15 cellular contexts compared by ENCODE assay signal in the genomic region with DNA sequence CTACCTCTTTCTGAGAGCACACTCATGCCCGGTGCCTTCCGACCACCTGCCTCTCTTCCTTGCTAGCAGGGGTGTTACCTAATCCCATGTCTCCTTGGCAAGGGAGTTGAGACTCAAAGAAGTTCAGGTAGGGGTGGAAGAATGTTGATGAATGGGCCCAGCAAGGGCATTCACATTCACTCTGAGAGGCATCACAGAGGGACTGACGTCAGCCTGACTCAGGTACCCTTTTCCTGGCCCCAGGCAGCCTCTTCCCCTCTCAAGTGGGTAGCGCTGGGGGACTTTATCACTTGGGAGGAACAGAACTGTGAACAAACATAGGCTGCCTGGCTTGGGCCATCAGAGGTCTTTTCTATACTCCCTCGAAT. TPM values are rescaled to one million over a fixed set of nuclear protein-coding genes. Genes with fewer than 3 reads are reported as not detected.
DNase-seq lines count a peak whose midpoint lies in the region; ATAC-seq and TF ChIP-seq lines count a peak whose summit lies in the region.
"Had no signal": no experiment of that assay in that cellular context is flagged by ENCODE, and none has a peak within 500 bp of the region (broad histone marks: within the 10 kb centered on the region; RNA-seq: fewer than 3 reads in every experiment).

No MANE protein-coding gene starts in this region.

- no peak overlapping the region for H2AFZ ChIP-seq in GM23338
- H2AFZ ChIP-seq: neural progenitor cell had no signal

- POLR2A ChIA-PET in activated CD4-positive, alpha-beta T cell treated with anti-CD3 and anti-CD28 coated beads for 36 hours (lab: Charles Lee), result interaction anchor here (0.7 kb wide), 1 partner anchor 151 kb away, joined by 4 read pairs; no protein-coding TSS in a partner anchor

- no peak overlapping the region for H3K27ac ChIP-seq in GM23338 (ENCODE audit: low read depth)
- H3K27ac ChIP-seq: breast epithelium, neural progenitor cell, tibial nerve had no signal

- intact Hi-C loops in activated CD4-positive, alpha-beta T cell treated with anti-CD3 and anti-CD28 coated beads for 36 hours (cut with DNase I, micrococcal nuclease), result no loop called here
- intact Hi-C loops in activated CD4-positive, alpha-beta T cell treated with anti-CD3 and anti-CD28 coated beads, Interleukin-2, amount 10 ng/mL, durations not matched to agents 24 days and 14 days (cut with micrococcal nuclease), result no loop called here

- H3K4me1 ChIP-seq in GM23338 (ENCODE audit: insufficient read depth), result peaks cover 6% of the 10 kb centered on the region; the same call in 1 of the 2 replicates
- H3K4me1 ChIP-seq: breast epithelium had no signal

- peaks cover 79% of the 10 kb centered on the region for H3F3A ChIP-seq in GM23338 (replicated peaks; ENCODE audit: low read depth)

- peak overlapping the region; percentile 58 for H3K27ac Mint-ChIP-seq in activated CD4-positive, alpha-beta T cell treated with anti-CD3 and anti-CD28 coated beads for 36 hours
- H3K27ac Mint-ChIP-seq in activated CD4-positive, alpha-beta T cell treated with anti-CD3 and anti-CD28 coated beads, Interleukin-2, amount 10 ng/mL, durations not matched to agents 24 days and 14 days, result no peak overlapping the region
- H3K27ac Mint-ChIP-seq in GM23338, result peak overlapping the region; percentile 44; the same call in 1 of the 2 replicates
- peak overlapping the region in 3 of 5 experiments; percentile 53 to 99 (median 79) for H3K27ac Mint-ChIP-seq in brain
- no peak overlapping the region for H3K27ac Mint-ChIP-seq in neural crest cell (ENCODE audit: unreplicated experiment)

- H3K4me2 ChIP-seq in GM23338, result no peak overlapping the region
- H3K4me2 ChIP-seq: neural progenitor cell had no signal

- H3K9me3 Mint-ChIP-seq in activated CD4-positive, alpha-beta T cell treated with anti-CD3 and anti-CD28 coated beads for 36 hours (ENCODE audit: low read depth), result no peaks in the 10 kb centered on the region
- no peaks in the 10 kb centered on the region for H3K9me3 Mint-ChIP-seq in activated CD4-positive, alpha-beta T cell treated with anti-CD3 and anti-CD28 coated beads, Interleukin-2, amount 10 ng/mL, durations not matched to agents 24 days and 14 days
- H3K9me3 Mint-ChIP-seq in GM23338, result no peaks in the 10 kb centered on the region
- H3K9me3 Mint-ChIP-seq in brain, result peaks cover 0 to 3% (median 0%) of the 10 kb centered on the region in 5 experiments
- no peaks in the 10 kb centered on the region for H3K9me3 Mint-ChIP-seq in neural crest cell
- H3K9me3 Mint-ChIP-seq: neural progenitor cell had no signal

- TF ChIP-seq CTCF in GM23338 (conservative IDR thresholded peaks at IDR 0.05; ENCODE audit: low read depth in 2 of 2) (no peak), brain (conservative IDR thresholded peaks at IDR 0.05) (no peak), neural crest cell (conservative IDR thresholded peaks at IDR 0.05) (no peak)

- peaks cover 13% of the 10 kb centered on the region for H3K4me1 Mint-ChIP-seq in activated CD4-positive, alpha-beta T cell treated with anti-CD3 and anti-CD28 coated beads for 36 hours
- H3K4me1 Mint-ChIP-seq in activated CD4-positive, alpha-beta T cell treated with anti-CD3 and anti-CD28 coated beads, Interleukin-2, amount 10 ng/mL, durations not matched to agents 24 days and 14 days, result peaks cover 8% of the 10 kb centered on the region
- H3K4me1 Mint-ChIP-seq in GM23338 (peaks cover 5% of the 10 kb centered on the region; the same call in 2 of the 3 replicates), brain (peaks cover 5% of the 10 kb centered on the region), neural crest cell (peaks cover 25% of the 10 kb centered on the region)

- CTCF ChIA-PET in activated CD4-positive, alpha-beta T cell treated with anti-CD3 and anti-CD28 coated beads for 36 hours (lab: Charles Lee), result interaction anchor here (1.2 to 4.0 kb wide), 3 partner anchors 9 to 63 kb away, joined by 3 to 29 read pairs (median 12); no protein-coding TSS in a partner anchor

- H4K20me1 ChIP-seq in GM23338 (replicated peaks; ENCODE audit: insufficient read depth), result peaks cover 40% of the 10 kb centered on the region

- H3K27me3 Mint-ChIP-seq in activated CD4-positive, alpha-beta T cell treated with anti-CD3 and anti-CD28 coated beads for 36 hours, result no peaks in the 10 kb centered on the region
- no peaks in the 10 kb centered on the region for H3K27me3 Mint-ChIP-seq in activated CD4-positive, alpha-beta T cell treated with anti-CD3 and anti-CD28 coated beads, Interleukin-2, amount 10 ng/mL, durations not matched to agents 24 days and 14 days
- H3K27me3 Mint-ChIP-seq in GM23338 (ENCODE audit: insufficient read depth, low read depth, poor library complexity) (peaks cover 27% of the 10 kb centered on the region), brain (no peaks in the 10 kb centered on the region), neural crest cell (ENCODE audit: low read depth) (no peaks in the 10 kb centered on the region)

- no peak for ATAC-seq in activated CD4-positive, alpha-beta T cell treated with anti-CD3 and anti-CD28 coated beads for 36 hours
- ATAC-seq in GM23338, result no peak

- H3K27me3 ChIP-seq in GM23338 (ENCODE audit: insufficient read depth), result no peaks in the 10 kb centered on the region
- H3K27me3 ChIP-seq: breast epithelium, esophagus squamous epithelium, neural progenitor cell, tibial nerve had no signal

- no peak for DNase-seq in activated CD4-positive, alpha-beta T cell treated with anti-CD3 and anti-CD28 coated beads for 36 hours
- no peak for DNase-seq in activated CD4-positive, alpha-beta T cell treated with anti-CD3 and anti-CD28 coated beads, Interleukin-2, amount 10 ng/mL, durations not matched to agents 24 days and 14 days
- DNase-seq in GM23338 (ENCODE audit: low spot score) (no peak), neural crest cell (ENCODE audit: low read depth, low spot score) (no peak), C1 segment of cervical spinal cord (lab: John Stamatoyannopoulos, UW) (no peak), mesenteric fat pad (ENCODE audit: low spot score) (no peak), COLO668 (lab: John Stamatoyannopoulos, UW; ENCODE audit: unreplicated experiment) (no peak)
- DNase-seq: esophagus squamous epithelium; head of caudate nucleus; NCI-H226; stimulated activated CD4-positive, alpha-beta T cell treated with anti-CD3 and anti-CD28 coated beads, Interleukin-12 subunit alpha, Interleukin-12 subunit beta, amount 100 ng/mL, for 4 hours had no signal

- H3K9me2 ChIP-seq in GM23338 (ENCODE audit: insufficient read depth), result no peaks in the 10 kb centered on the region

- peaks cover 18% of the 10 kb centered on the region for H3K79me2 ChIP-seq in GM23338 (replicated peaks; ENCODE audit: insufficient read depth)

- peaks cover 47% of the 10 kb centered on the region for H3K36me3 ChIP-seq in GM23338 (ENCODE audit: insufficient read depth)
- H3K36me3 ChIP-seq: breast epithelium, neural progenitor cell had no signal

- H3K4me3 Mint-ChIP-seq in activated CD4-positive, alpha-beta T cell treated with anti-CD3 and anti-CD28 coated beads for 36 hours, result peak overlapping the region; percentile 89
- H3K4me3 Mint-ChIP-seq in activated CD4-positive, alpha-beta T cell treated with anti-CD3 and anti-CD28 coated beads, Interleukin-2, amount 10 ng/mL, durations not matched to agents 24 days and 14 days, result no peak overlapping the region
- H3K4me3 Mint-ChIP-seq in GM23338 (0 out of 3 replicates have a peak overlapping the region, but pooled peaks have one; percentile 30), brain (peak overlapping the region in 2 of 5 experiments; percentile 92 to 97), neural crest cell (peak overlapping the region; percentile 56)
- H3K4me3 Mint-ChIP-seq: neural progenitor cell had no signal

- H3K36me3 Mint-ChIP-seq in activated CD4-positive, alpha-beta T cell treated with anti-CD3 and anti-CD28 coated beads for 36 hours (ENCODE audit: low read depth), result peaks cover 55% of the 10 kb centered on the region
- peaks cover 59% of the 10 kb centered on the region for H3K36me3 Mint-ChIP-seq in activated CD4-positive, alpha-beta T cell treated with anti-CD3 and anti-CD28 coated beads, Interleukin-2, amount 10 ng/mL, durations not matched to agents 24 days and 14 days (ENCODE audit: low read depth)
- H3K36me3 Mint-ChIP-seq in GM23338 (ENCODE audit: low read depth) (peaks cover 73% of the 10 kb centered on the region), brain (peaks cover 63% of the 10 kb centered on the region), neural crest cell (ENCODE audit: low read depth) (peaks cover 13% of the 10 kb centered on the region)

- no peak overlapping the region for H3K4me3 ChIP-seq in GM23338
- H3K4me3 ChIP-seq: breast epithelium, esophagus squamous epithelium, neural progenitor cell, tibial nerve had no signal

TF ChIP-seq in GM23338, 12 proteins besides CTCF, POLR2A, EP300 and RAD21 (continues in another document):
- no peak for TF ChIP-seq NANOG (IDR thresholded peaks at IDR 0.05; ENCODE audit: borderline replicate concordance)

RNA-seq across cellular contexts. Expression of a gene that starts 35.3 kb away (rescaled TPM):
- total RNA-seq in activated CD4-positive, alpha-beta T cell treated with anti-CD3 and anti-CD28 coated beads for 36 hours, result 100 to 1,000 TPM; 108 to 111 TPM
- total RNA-seq in activated CD4-positive, alpha-beta T cell treated with anti-CD3 and anti-CD28 coated beads, Interleukin-2, amount 10 ng/mL, durations not matched to agents 24 days and 14 days, result 181 and 193 TPM in 2 replicates
- total RNA-seq in GM23338 (2014; rRNA removed; shearing (Covaris generic)), result 103 and 126 TPM in 2 replicates
- polyA plus RNA-seq in GM23338 (2016; fragmentation: Nextera tagmentation; extraction: Ambion mirVana) (147 and 150 TPM in 2 replicates), brain (ENCODE audit: insufficient read depth, low read depth, low replicate concordance) (169 TPM)
- total RNA-seq in neural crest cell (179 and 185 TPM in 2 replicates), mesenteric fat pad (186 TPM)

RNA-seq across cellular contexts. Expression of a gene that starts 55.6 kb away (rescaled TPM):
- total RNA-seq in activated CD4-positive, alpha-beta T cell treated with anti-CD3 and anti-CD28 coated beads for 36 hours, result 1 to 10 TPM; 2.2 to 3.5 TPM
- 2.7 and 2.9 TPM in 2 replicates for total RNA-seq in activated CD4-positive, alpha-beta T cell treated with anti-CD3 and anti-CD28 coated beads, Interleukin-2, amount 10 ng/mL, durations not matched to agents 24 days and 14 days
- 452 and 479 TPM in 2 replicates for total RNA-seq in GM23338 (2014; rRNA removed; shearing (Covaris generic))
- polyA plus RNA-seq in GM23338 (2016; fragmentation: Nextera tagmentation; extraction: Ambion mirVana) (221 and 224 TPM in 2 replicates), brain (ENCODE audit: insufficient read depth, low read depth, low replicate concordance) (109 TPM)
- total RNA-seq in neural crest cell (4.3 and 5.8 TPM in 2 replicates), mesenteric fat pad (223 TPM)

Comparison
In these comparisons a context has a peak if more than half of its experiments do, and no peak if none do; other contexts are left out.
1. H3K27ac Mint-ChIP-seq: peak in activated CD4-positive, alpha-beta T cell treated with anti-CD3 and anti-CD28 coated beads for 36 hours (single experiment), GM23338 (single experiment) and brain (3 of 5); none in activated CD4-positive, alpha-beta T cell treated with anti-CD3 and anti-CD28 coated beads, Interleukin-2, amount 10 ng/mL, durations not matched to agents 24 days and 14 days (single experiment) and neural crest cell (single experiment).
2. RNA of a gene that starts 55.6 kb away (total RNA-seq): 452 to 479 TPM in GM23338 and 223 TPM in mesenteric fat pad (single experiment); 4.3 to 5.8 TPM in neural crest cell, 2.2 to 3.5 TPM in activated CD4-positive, alpha-beta T cell treated with anti-CD3 and anti-CD28 coated beads for 36 hours and 2.7 to 2.9 TPM in activated CD4-positive, alpha-beta T cell treated with anti-CD3 and anti-CD28 coated beads, Interleukin-2, amount 10 ng/mL, durations not matched to agents 24 days and 14 days; every median in the first group is over 10 times any median in the second.